ENCODE assay signal across 1 cellular context in the genomic region with DNA sequence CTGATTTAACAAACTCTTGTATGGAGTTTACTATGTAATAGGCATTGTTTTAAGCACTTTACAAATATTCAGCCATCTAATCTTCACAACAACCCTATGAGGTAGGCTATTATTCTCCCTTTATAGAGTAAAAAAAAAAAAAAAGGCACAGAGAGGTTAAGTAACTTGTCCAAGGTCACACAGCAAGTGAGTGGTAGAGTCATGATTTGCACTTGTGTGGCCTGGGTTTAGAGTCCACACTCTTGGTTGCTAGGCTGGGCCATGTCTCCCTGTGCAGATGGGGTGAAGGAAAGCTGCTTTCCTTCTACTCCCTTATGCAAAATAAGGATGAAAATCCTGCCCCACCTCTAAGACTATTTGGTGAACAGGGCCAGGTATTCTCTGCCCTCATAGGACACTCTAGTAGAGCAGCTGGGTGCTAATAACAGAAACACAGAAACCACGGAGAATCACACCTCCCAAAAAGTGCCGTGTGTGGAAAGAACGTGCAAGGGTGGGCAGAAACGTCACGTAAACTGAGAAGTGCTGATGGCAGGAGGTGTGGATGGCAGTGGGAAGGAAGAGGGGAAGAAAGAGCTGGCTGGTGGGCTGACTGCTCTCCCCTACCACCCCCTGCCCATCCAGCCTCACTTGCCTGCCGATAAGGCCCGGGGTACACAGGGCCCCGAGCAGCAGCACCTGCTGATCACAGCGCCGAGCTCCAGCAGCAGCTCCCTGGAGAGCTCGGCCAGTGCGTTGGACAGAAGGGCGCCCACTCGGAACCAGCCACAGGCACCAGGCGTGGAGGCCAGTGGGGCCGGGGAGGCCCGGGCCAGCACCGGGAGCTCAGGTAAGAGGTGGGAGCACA.
A peak's percentile ranks its signal among the peaks of the same experiment; 100 is the strongest.
TF ChIP-seq lines count a peak whose summit lies in the region.

No MANE protein-coding gene starts in this region.

TF ChIP-seq in HepG2, 621 proteins besides CTCF, POLR2A, EP300 and RAD21:
- peak; percentile 84; the same call in 1 of the 2 replicates for TF ChIP-seq ZNF768 (CRISPR knock-in tag; IDR thresholded peaks at IDR 0.05)
- no peak for TF ChIP-seq ZNF660 (CRISPR knock-in tag; IDR thresholded peaks at IDR 0.05; ENCODE audit: borderline replicate concordance, low read depth)
- no peak for TF ChIP-seq DNMT3B (CRISPR knock-in tag; conservative IDR thresholded peaks at IDR 0.05)
- TF ChIP-seq, protein P1, sequence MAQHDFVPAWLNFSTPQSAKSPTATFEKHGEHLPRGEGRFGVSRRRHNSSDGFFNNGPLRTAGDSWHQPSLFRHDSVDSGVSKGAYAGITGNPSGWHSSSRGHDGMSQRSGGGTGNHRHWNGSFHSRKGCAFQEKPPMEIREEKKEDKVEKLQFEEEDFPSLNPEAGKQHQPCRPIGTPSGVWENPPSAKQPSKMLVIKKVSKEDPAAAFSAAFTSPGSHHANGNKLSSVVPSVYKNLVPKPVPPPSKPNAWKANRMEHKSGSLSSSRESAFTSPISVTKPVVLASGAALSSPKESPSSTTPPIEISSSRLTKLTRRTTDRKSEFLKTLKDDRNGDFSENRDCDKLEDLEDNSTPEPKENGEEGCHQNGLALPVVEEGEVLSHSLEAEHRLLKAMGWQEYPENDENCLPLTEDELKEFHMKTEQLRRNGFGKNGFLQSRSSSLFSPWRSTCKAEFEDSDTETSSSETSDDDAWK (CRISPR knock-in tag; IDR thresholded peaks at IDR 0.05), result no peak
